3 cellular contexts compared by ENCODE assay signal in the genomic region with DNA sequence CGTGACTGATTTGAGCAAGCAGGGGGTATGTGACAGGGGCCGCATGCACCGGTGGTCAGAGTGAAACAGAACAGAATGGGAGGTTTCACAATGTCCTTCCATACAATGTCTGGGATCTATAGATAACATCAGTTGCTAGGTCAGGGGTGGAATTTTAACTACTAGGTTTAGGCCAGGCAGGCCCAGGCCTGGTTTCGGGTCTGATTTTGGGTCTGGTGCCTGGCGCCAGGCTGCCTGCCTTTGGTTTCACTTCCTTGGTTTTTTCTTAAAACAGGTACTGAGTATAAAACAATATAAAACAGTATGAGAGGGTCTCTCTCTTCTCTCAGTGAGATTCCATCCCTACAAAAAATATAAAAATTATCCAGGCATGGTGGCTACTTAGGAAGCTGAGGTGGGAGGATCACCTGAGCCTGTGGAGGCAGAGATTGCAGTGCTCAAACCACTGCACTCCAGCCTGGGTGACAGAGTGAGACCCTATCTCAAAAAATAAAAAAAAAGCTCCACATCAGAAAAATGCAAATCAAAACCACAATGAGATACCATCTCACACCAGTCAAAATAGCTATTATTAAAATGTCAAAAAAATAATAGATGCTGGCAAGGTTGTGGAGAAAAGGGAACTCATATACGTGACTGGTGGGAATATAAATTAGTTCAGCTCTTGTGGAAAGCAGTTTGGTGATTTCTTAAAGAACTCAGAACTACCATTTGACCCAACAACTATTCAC. TPM values are rescaled to one million over a fixed set of nuclear protein-coding genes. Genes with fewer than 3 reads are reported as not detected.
"Had no signal": no experiment of that assay in that cellular context is flagged by ENCODE, and none has a peak within 500 bp of the region (broad histone marks: within the 10 kb centered on the region; RNA-seq: fewer than 3 reads in every experiment).

No MANE protein-coding gene starts in this region.

RNA-seq across cellular contexts. Expression of gene OR2B11, which starts 18.6 kb away (rescaled TPM):
- polyA plus RNA-seq: ovary, psoas muscle, right cardiac atrium had no signal
